ENCODE assay signal across 2 cellular contexts in the genomic region with DNA sequence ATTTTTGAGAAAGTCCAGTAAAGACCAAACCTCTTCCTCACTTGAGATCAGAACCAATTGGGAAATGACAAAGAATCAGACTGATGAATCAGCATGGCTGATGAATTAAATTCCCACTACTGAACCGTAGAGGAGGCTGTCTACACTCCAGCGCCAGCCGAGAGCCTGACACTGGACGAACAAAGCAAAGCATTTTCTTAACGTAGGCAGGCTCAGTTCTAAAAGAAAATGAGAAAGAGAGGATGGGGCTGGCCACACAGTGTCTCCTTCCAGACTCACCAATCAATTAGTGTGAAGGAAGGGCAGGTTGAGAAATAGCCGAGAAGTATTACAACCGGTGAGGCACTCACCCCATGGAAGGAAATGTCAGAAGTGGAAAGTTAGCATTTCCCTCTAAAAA.
TF ChIP-seq lines count a peak whose summit lies in the region.

No MANE protein-coding gene starts in this region.

TF ChIP-seq in GM23338, 12 proteins besides CTCF, POLR2A, EP300 and RAD21 (continues in another document):
- TF ChIP-seq JUNB (IDR thresholded peaks at IDR 0.05; ENCODE audit: unreplicated experiment) (no peak), EZH2phosphoT487 (IDR thresholded peaks at IDR 0.05; ENCODE audit: unreplicated experiment) (no peak), ZNF331 (CRISPR knock-in tag; IDR thresholded peaks at IDR 0.05; ENCODE audit: low read depth) (no peak), ZNF114 (CRISPR knock-in tag; IDR thresholded peaks at IDR 0.05) (no peak), POLR2AphosphoS5 (IDR thresholded peaks at IDR 0.05; ENCODE audit: low read depth) (no peak), NANOG (IDR thresholded peaks at IDR 0.05; ENCODE audit: borderline replicate concordance) (no peak), EZH2 (IDR thresholded peaks at IDR 0.05; ENCODE audit: low read depth, unreplicated experiment) (no peak)
- TF ChIP-seq, protein P1, sequence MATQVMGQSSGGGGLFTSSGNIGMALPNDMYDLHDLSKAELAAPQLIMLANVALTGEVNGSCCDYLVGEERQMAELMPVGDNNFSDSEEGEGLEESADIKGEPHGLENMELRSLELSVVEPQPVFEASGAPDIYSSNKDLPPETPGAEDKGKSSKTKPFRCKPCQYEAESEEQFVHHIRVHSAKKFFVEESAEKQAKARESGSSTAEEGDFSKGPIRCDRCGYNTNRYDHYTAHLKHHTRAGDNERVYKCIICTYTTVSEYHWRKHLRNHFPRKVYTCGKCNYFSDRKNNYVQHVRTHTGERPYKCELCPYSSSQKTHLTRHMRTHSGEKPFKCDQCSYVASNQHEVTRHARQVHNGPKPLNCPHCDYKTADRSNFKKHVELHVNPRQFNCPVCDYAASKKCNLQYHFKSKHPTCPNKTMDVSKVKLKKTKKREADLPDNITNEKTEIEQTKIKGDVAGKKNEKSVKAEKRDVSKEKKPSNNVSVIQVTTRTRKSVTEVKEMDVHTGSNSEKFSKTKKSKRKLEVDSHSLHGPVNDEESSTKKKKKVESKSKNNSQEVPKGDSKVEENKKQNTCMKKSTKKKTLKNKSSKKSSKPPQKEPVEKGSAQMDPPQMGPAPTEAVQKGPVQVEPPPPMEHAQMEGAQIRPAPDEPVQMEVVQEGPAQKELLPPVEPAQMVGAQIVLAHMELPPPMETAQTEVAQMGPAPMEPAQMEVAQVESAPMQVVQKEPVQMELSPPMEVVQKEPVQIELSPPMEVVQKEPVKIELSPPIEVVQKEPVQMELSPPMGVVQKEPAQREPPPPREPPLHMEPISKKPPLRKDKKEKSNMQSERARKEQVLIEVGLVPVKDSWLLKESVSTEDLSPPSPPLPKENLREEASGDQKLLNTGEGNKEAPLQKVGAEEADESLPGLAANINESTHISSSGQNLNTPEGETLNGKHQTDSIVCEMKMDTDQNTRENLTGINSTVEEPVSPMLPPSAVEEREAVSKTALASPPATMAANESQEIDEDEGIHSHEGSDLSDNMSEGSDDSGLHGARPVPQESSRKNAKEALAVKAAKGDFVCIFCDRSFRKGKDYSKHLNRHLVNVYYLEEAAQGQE (IDR thresholded peaks at IDR 0.05; ENCODE audit: unreplicated experiment): no peak
- TF ChIP-seq, protein P2, sequence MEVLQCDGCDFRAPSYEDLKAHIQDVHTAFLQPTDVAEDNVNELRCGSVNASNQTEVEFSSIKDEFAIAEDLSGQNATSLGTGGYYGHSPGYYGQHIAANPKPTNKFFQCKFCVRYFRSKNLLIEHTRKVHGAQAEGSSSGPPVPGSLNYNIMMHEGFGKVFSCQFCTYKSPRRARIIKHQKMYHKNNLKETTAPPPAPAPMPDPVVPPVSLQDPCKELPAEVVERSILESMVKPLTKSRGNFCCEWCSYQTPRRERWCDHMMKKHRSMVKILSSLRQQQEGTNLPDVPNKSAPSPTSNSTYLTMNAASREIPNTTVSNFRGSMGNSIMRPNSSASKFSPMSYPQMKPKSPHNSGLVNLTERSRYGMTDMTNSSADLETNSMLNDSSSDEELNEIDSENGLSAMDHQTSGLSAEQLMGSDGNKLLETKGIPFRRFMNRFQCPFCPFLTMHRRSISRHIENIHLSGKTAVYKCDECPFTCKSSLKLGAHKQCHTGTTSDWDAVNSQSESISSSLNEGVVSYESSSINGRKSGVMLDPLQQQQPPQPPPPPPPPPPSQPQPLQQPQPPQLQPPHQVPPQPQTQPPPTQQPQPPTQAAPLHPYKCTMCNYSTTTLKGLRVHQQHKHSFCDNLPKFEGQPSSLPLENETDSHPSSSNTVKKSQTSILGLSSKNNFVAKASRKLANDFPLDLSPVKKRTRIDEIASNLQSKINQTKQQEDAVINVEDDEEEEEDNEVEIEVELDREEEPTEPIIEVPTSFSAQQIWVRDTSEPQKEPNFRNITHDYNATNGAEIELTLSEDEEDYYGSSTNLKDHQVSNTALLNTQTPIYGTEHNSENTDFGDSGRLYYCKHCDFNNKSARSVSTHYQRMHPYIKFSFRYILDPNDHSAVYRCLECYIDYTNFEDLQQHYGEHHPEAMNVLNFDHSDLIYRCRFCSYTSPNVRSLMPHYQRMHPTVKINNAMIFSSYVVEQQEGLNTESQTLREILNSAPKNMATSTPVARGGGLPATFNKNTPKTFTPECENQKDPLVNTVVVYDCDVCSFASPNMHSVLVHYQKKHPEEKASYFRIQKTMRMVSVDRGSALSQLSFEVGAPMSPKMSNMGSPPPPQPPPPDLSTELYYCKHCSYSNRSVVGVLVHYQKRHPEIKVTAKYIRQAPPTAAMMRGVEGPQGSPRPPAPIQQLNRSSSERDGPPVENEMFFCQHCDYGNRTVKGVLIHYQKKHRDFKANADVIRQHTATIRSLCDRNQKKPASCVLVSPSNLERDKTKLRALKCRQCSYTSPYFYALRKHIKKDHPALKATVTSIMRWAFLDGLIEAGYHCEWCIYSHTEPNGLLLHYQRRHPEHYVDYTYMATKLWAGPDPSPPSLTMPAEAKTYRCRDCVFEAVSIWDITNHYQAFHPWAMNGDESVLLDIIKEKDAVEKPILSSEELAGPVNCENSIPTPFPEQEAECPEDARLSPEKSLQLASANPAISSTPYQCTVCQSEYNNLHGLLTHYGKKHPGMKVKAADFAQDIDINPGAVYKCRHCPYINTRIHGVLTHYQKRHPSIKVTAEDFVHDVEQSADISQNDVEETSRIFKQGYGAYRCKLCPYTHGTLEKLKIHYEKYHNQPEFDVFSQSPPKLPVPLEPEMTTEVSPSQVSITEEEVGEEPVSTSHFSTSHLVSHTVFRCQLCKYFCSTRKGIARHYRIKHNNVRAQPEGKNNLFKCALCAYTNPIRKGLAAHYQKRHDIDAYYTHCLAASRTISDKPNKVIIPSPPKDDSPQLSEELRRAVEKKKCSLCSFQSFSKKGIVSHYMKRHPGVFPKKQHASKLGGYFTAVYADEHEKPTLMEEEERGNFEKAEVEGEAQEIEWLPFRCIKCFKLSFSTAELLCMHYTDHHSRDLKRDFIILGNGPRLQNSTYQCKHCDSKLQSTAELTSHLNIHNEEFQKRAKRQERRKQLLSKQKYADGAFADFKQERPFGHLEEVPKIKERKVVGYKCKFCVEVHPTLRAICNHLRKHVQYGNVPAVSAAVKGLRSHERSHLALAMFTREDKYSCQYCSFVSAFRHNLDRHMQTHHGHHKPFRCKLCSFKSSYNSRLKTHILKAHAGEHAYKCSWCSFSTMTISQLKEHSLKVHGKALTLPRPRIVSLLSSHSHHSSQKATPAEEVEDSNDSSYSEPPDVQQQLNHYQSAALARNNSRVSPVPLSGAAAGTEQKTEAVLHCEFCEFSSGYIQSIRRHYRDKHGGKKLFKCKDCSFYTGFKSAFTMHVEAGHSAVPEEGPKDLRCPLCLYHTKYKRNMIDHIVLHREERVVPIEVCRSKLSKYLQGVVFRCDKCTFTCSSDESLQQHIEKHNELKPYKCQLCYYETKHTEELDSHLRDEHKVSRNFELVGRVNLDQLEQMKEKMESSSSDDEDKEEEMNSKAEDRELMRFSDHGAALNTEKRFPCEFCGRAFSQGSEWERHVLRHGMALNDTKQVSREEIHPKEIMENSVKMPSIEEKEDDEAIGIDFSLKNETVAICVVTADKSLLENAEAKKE (CRISPR knock-in tag; IDR thresholded peaks at IDR 0.05): no peak
- TF ChIP-seq, protein P3, sequence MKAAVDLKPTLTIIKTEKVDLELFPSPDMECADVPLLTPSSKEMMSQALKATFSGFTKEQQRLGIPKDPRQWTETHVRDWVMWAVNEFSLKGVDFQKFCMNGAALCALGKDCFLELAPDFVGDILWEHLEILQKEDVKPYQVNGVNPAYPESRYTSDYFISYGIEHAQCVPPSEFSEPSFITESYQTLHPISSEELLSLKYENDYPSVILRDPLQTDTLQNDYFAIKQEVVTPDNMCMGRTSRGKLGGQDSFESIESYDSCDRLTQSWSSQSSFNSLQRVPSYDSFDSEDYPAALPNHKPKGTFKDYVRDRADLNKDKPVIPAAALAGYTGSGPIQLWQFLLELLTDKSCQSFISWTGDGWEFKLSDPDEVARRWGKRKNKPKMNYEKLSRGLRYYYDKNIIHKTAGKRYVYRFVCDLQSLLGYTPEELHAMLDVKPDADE (IDR thresholded peaks at IDR 0.05): no peak

TF ChIP-seq in K562, 482 proteins besides CTCF, POLR2A, EP300 and RAD21:
- no peak for TF ChIP-seq BMI1 (IDR thresholded peaks at IDR 0.05; ENCODE audit: low read length)
- TF ChIP-seq, protein P4, sequence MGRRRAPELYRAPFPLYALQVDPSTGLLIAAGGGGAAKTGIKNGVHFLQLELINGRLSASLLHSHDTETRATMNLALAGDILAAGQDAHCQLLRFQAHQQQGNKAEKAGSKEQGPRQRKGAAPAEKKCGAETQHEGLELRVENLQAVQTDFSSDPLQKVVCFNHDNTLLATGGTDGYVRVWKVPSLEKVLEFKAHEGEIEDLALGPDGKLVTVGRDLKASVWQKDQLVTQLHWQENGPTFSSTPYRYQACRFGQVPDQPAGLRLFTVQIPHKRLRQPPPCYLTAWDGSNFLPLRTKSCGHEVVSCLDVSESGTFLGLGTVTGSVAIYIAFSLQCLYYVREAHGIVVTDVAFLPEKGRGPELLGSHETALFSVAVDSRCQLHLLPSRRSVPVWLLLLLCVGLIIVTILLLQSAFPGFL (CRISPR knock-in tag; IDR thresholded peaks at IDR 0.05): no peak
TF ChIP-seq in K562: peak in this region for 0.
